In genomic region chr10:38402442-38403346, GRCh38 we compare ENCODE assay signal across 8 cellular contexts.
A peak's percentile ranks its signal among the peaks of the same experiment; 100 is the strongest.
DNase-seq lines count a peak whose midpoint lies in the region; ATAC-seq and TF ChIP-seq lines count a peak whose summit lies in the region.
"Not testable (repeated sequence)": the region's sequence is repeated elsewhere in the genome, so short reads cannot be mapped to it uniquely, and the experiment has no call there.

No MANE protein-coding gene starts in this region.

- H3K27me3 Mint-ChIP-seq in T-helper 1 cell treated with Interleukin-12 subunit alpha and Interleukin-12 subunit beta and Interleukin-4 antibody, amounts not matched to agents 30 μg/mL and 1 μg/mL, for 36 hours (ENCODE audit: low read depth) = not testable (repeated sequence)

- not testable (repeated sequence) for H3K9me3 Mint-ChIP-seq in T-helper 1 cell treated with Interleukin-12 subunit alpha and Interleukin-12 subunit beta and Interleukin-4 antibody, amounts not matched to agents 30 μg/mL and 1 μg/mL, for 36 hours

- H3K4me1 ChIP-seq in left ventricle myocardium inferior = not testable (repeated sequence)
- H3K4me1 ChIP-seq in vagina = peaks cover 10% of the 10 kb centered on the region

- peak overlapping the region; percentile 95 for H3K27ac ChIP-seq in left ventricle myocardium inferior (replicated peaks)
- H3K27ac ChIP-seq in vagina = peak overlapping the region; percentile 94

- peak; percentile 95 for DNase-seq in NCI-H146 (lab: John Stamatoyannopoulos, UW)
- DNase-seq in amniotic epithelial cell (ENCODE audit: low read depth) = peak; percentile 93
- DNase-seq in left ventricle myocardium inferior = peak; percentile 95
- DNase-seq in retina = peak; percentile 93
- peak in 1 of 2 donors; percentile 90 for DNase-seq in vagina (ENCODE audit: extremely low spot score in 2 of 2)

- ATAC-seq in GM18505 (IDR thresholded peaks at IDR 0.05; ENCODE audit: unreplicated experiment) = peak; percentile 99
- ATAC-seq in HG02884 (IDR thresholded peaks at IDR 0.05; ENCODE audit: unreplicated experiment) = peak; percentile 96

- H3K4me3 Mint-ChIP-seq in T-helper 1 cell treated with Interleukin-12 subunit alpha and Interleukin-12 subunit beta and Interleukin-4 antibody, amounts not matched to agents 30 μg/mL and 1 μg/mL, for 36 hours = peak overlapping the region; percentile 92

- not testable (repeated sequence) for H3K36me3 ChIP-seq in left ventricle myocardium inferior, vagina

- TF ChIP-seq POLR2A in GM18505 (IDR thresholded peaks at IDR 0.05; ENCODE audit: borderline replicate concordance, extremely low read depth, insufficient read depth, insufficient read length) = peak; percentile 81
- not testable (repeated sequence) for TF ChIP-seq POLR2A in vagina (IDR thresholded peaks at IDR 0.05)

- not testable (repeated sequence) for H3K36me3 Mint-ChIP-seq in T-helper 1 cell treated with Interleukin-12 subunit alpha and Interleukin-12 subunit beta and Interleukin-4 antibody, amounts not matched to agents 30 μg/mL and 1 μg/mL, for 36 hours (ENCODE audit: low read depth)

- not testable (repeated sequence) for H3K9me3 ChIP-seq in left ventricle myocardium inferior (replicated peaks); vagina

- H3K27ac Mint-ChIP-seq in T-helper 1 cell treated with Interleukin-12 subunit alpha and Interleukin-12 subunit beta and Interleukin-4 antibody, amounts not matched to agents 30 μg/mL and 1 μg/mL, for 36 hours = peak overlapping the region; percentile 98

- not testable (repeated sequence) for H3K27me3 ChIP-seq in left ventricle myocardium inferior (ENCODE audit: low read depth); vagina

- TF ChIP-seq CTCF in left ventricle myocardium inferior (IDR thresholded peaks at IDR 0.05; ENCODE audit: borderline replicate concordance); vagina (IDR thresholded peaks at IDR 0.05): not testable (repeated sequence)

- intact Hi-C loops in left ventricle myocardium inferior (cut with micrococcal nuclease); vagina (cut with DNase I): not testable (repeated sequence)

- peak overlapping the region; percentile 70 for H3K4me3 ChIP-seq in left ventricle myocardium inferior
- H3K4me3 ChIP-seq in vagina = peak overlapping the region; percentile 48 to 72

- H3K4me1 Mint-ChIP-seq in T-helper 1 cell treated with Interleukin-12 subunit alpha and Interleukin-12 subunit beta and Interleukin-4 antibody, amounts not matched to agents 30 μg/mL and 1 μg/mL, for 36 hours (ENCODE audit: low read depth) = not testable (repeated sequence)
